In genomic region chr3:124431585-124431984, GRCh38 we compare ENCODE assay signal across 9 cellular contexts.
"Had no signal": no experiment of that assay in that cellular context is flagged by ENCODE, and none has a peak within 500 bp of the region (broad histone marks: within the 10 kb centered on the region; RNA-seq: fewer than 3 reads in every experiment).

No MANE protein-coding gene starts in this region.

- H3K9ac ChIP-seq: KMS-11 had no signal

- H3K4me3 Mint-ChIP-seq: IgD-negative memory B cell had no signal

- H3K4me2 ChIP-seq: KMS-11 had no signal

- ATAC-seq: HepG2, K562 had no signal

- H3K4me3 ChIP-seq: K562 had no signal

- H3K27ac ChIP-seq: HL-60, KMS-11 had no signal

- H3K27me3 Mint-ChIP-seq: IgD-negative memory B cell had no signal

- H3K27ac Mint-ChIP-seq: IgD-negative memory B cell had no signal

- DNase-seq: IMR-90, KBM-7, KG1 had no signal

- FAIRE-seq: HepG2, HTR-8/SVneo, K562 had no signal
